7 cellular contexts compared by ENCODE assay signal in genomic region chr6:83215131-83216047, GRCh38. TPM values are rescaled to one million over a fixed set of nuclear protein-coding genes. Genes with fewer than 3 reads are reported as not detected.
DNase-seq lines count a peak whose midpoint lies in the region; TF ChIP-seq lines count a peak whose summit lies in the region.

No MANE protein-coding gene starts in this region.

- H4K20me1 ChIP-seq in Loucy (ENCODE audit: insufficient read depth, low read length, poor library complexity, severe bottlenecking) = no peaks in the 10 kb centered on the region

- H3K9me3 Mint-ChIP-seq in glutamatergic neuron (ENCODE audit: unreplicated experiment) (peaks cover 6% of the 10 kb centered on the region), progenitor cell of endocrine pancreas (ENCODE audit: low read depth) (no peaks in the 10 kb centered on the region)

- H3K27ac Mint-ChIP-seq in glutamatergic neuron (ENCODE audit: unreplicated experiment) (peak overlapping the region; percentile 95), progenitor cell of endocrine pancreas (no peak overlapping the region)

- peak overlapping the region; percentile 90 for H2AFZ ChIP-seq in Loucy (ENCODE audit: low read length)

- no peaks in the 10 kb centered on the region for H3K36me3 ChIP-seq in Loucy (ENCODE audit: insufficient read depth, low read length)

- H3K4me3 Mint-ChIP-seq in glutamatergic neuron (ENCODE audit: unreplicated experiment) (peak overlapping the region; percentile 61), progenitor cell of endocrine pancreas (ENCODE audit: low read depth) (no peak overlapping the region)

- no peaks in the 10 kb centered on the region for H3K36me3 Mint-ChIP-seq in glutamatergic neuron (ENCODE audit: unreplicated experiment)
- no peaks in the 10 kb centered on the region for H3K36me3 Mint-ChIP-seq in progenitor cell of endocrine pancreas (ENCODE audit: insufficient read depth)

- no peaks in the 10 kb centered on the region for H3K9me2 ChIP-seq in Loucy (replicated peaks; ENCODE audit: low read depth, low read length)

- H3K9ac ChIP-seq in Loucy (ENCODE audit: low read depth, low read length, poor library complexity, severe bottlenecking) = no peak overlapping the region

- H3K4me1 ChIP-seq in Loucy (ENCODE audit: insufficient read depth, low read length, poor library complexity, severe bottlenecking) = no peaks in the 10 kb centered on the region

- no peak overlapping the region for H3K4me2 ChIP-seq in Loucy (ENCODE audit: low read depth, low read length, poor library complexity, severe bottlenecking)

- H3K4me1 Mint-ChIP-seq in glutamatergic neuron (ENCODE audit: low read depth, unreplicated experiment) (peaks cover 41% of the 10 kb centered on the region), progenitor cell of endocrine pancreas (ENCODE audit: low read depth) (no peaks in the 10 kb centered on the region)

- no peaks in the 10 kb centered on the region for H3K27me3 ChIP-seq in Loucy (ENCODE audit: insufficient read depth, low read length, poor library complexity, severe bottlenecking)

- H3K27me3 Mint-ChIP-seq in glutamatergic neuron (ENCODE audit: unreplicated experiment) = peaks cover 5% of the 10 kb centered on the region
- H3K27me3 Mint-ChIP-seq in progenitor cell of endocrine pancreas = no peaks in the 10 kb centered on the region

- DNase-seq in HCEC 1CT (peak; percentile 65), RPMI8226 (peak; percentile 11), glutamatergic neuron (peak; percentile 67), progenitor cell of endocrine pancreas (ENCODE audit: low spot score, unreplicated experiment) (peak; percentile 23)
- peak; percentile 38 for DNase-seq in activated gamma-delta T cell treated with anti-CD3 and anti-CD28 coated beads, Interleukin-2, amount 50 U/mL, for 16 hours (ENCODE audit: low read depth)

- no peaks in the 10 kb centered on the region for H3K9me3 ChIP-seq in Loucy (ENCODE audit: insufficient read depth, low read depth, low read length)

- no peak overlapping the region for H3K4me3 ChIP-seq in Loucy (ENCODE audit: low read length, poor library complexity, severe bottlenecking)

- TF ChIP-seq CTCF in GM12872 (IDR thresholded peaks at IDR 0.05; ENCODE audit: insufficient read depth, low read depth, low read length) (peak; percentile 89), Loucy (conservative IDR thresholded peaks at IDR 0.05; ENCODE audit: low read length) (peak; percentile 93), glutamatergic neuron (IDR thresholded peaks at IDR 0.05; ENCODE audit: partially characterized antibody, unreplicated experiment) (peak; percentile 40), progenitor cell of endocrine pancreas (IDR thresholded peaks at IDR 0.05; ENCODE audit: unreplicated experiment) (peak; percentile 81)

- H3K79me2 ChIP-seq in Loucy (ENCODE audit: insufficient read depth, low read length) = no peaks in the 10 kb centered on the region

- H3F3A ChIP-seq in Loucy (ENCODE audit: low read depth) = no peaks in the 10 kb centered on the region

RNA-seq across cellular contexts. Expression of gene RWDD2A, which starts 22.2 kb away (rescaled TPM):
- 7.6 TPM for total RNA-seq in glutamatergic neuron (ENCODE audit: unreplicated experiment)
- 7.1 and 7.6 TPM in 2 replicates for total RNA-seq in progenitor cell of endocrine pancreas

RNA-seq across cellular contexts. Expression of gene PGM3, which starts 22.3 kb away (rescaled TPM):
- total RNA-seq in glutamatergic neuron (ENCODE audit: unreplicated experiment) (77.1 TPM), progenitor cell of endocrine pancreas (62.3 and 64.4 TPM in 2 replicates)

Comparison
In these comparisons a context has a peak if more than half of its experiments do, and no peak if none do; other contexts are left out.
1. CTCF ChIP-seq: peak in every context shown above with its lines; median percentile 93 in Loucy; 89 in GM12872; 81 in progenitor cell of endocrine pancreas; 40 in glutamatergic neuron.
2. DNase-seq: peak in every context shown above with its lines; median percentile 67 in glutamatergic neuron; 65 in HCEC 1CT; 38 in activated gamma-delta T cell treated with anti-CD3 and anti-CD28 coated beads, Interleukin-2, amount 50 U/mL, for 16 hours; 23 in progenitor cell of endocrine pancreas; 11 in RPMI8226.